Comparison of ENCODE assay signal across 1 cellular context in genomic region chr9:127384901-127385300, GRCh38.
TF ChIP-seq lines count a peak whose summit lies in the region.

No MANE protein-coding gene starts in this region.

TF ChIP-seq in H1, 55 proteins besides CTCF, POLR2A, EP300 and RAD21:
- TF ChIP-seq FOSL1 (IDR thresholded peaks at IDR 0.05; ENCODE audit: insufficient read depth, low read depth, low read length) (no peak), TCF12 (IDR thresholded peaks at IDR 0.05; ENCODE audit: low read depth, low read length) (no peak), MAX (IDR thresholded peaks at IDR 0.05) (no peak), EZH2 (IDR thresholded peaks at IDR 0.05; ENCODE audit: low read depth, low read length, severe bottlenecking) (no peak), TAF1 (IDR thresholded peaks at IDR 0.05; ENCODE audit: low read depth, low read length) (no peak), CBX8 (IDR thresholded peaks at IDR 0.05; ENCODE audit: borderline replicate concordance, low read depth, low read length) (no peak), ATF2 (IDR thresholded peaks at IDR 0.05; ENCODE audit: low read length) (no peak), BRCA1 (IDR thresholded peaks at IDR 0.05; ENCODE audit: low read depth, low read length) (no peak), SIX5 (IDR thresholded peaks at IDR 0.05; ENCODE audit: low read depth, low read length) (no peak), NANOG (IDR thresholded peaks at IDR 0.05; ENCODE audit: insufficient read depth, low read depth, low read length, poor library complexity, severe bottlenecking) (no peak), ASH2L (IDR thresholded peaks at IDR 0.05; ENCODE audit: low read length) (no peak), YY1 (IDR thresholded peaks at IDR 0.05; ENCODE audit: low read depth, low read length) (no peak), JUN (IDR thresholded peaks at IDR 0.05; ENCODE audit: low read depth, low read length) (no peak), CBX5 (IDR thresholded peaks at IDR 0.05; ENCODE audit: low read depth, low read length) (no peak), MAFK (IDR thresholded peaks at IDR 0.05; ENCODE audit: low read depth, low read length) (no peak), KDM4A (IDR thresholded peaks at IDR 0.05; ENCODE audit: low read depth, low read length, severe bottlenecking) (no peak), ZNF274 (IDR thresholded peaks at IDR 0.05; ENCODE audit: borderline replicate concordance, extremely low read depth, low read length) (no peak)
TF ChIP-seq in H1: peak in this region for 0.
